ENCODE assay signal across 6 cellular contexts in the genomic region with DNA sequence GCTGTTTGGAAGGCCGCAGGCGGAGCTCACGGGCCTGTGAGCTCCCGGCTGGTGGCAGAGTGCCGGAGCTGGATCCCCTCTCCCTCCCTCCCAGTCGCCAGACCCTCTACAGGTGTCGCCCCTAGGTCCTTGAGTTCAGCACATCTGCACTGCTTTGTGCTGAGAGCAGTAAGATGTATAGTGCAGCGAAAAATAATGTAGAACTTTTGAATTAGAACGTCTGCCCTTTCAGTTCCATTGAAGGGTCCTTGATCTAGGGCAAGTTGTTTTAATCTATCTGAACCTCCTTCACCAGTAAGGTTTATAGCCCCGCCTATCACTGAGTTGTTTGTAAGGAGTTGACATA. TPM values are rescaled to one million over a fixed set of nuclear protein-coding genes. Genes with fewer than 3 reads are reported as not detected.
A peak's percentile ranks its signal among the peaks of the same experiment; 100 is the strongest.
DNase-seq lines count a peak whose midpoint lies in the region; TF ChIP-seq lines count a peak whose summit lies in the region.

No MANE protein-coding gene starts in this region.

- H3K9ac ChIP-seq in HUES64 (ENCODE audit: low read depth, low read length) = peak overlapping the region; percentile 98

- peak; percentile 37 for DNase-seq in DMS 273 (lab: John Stamatoyannopoulos, UW; ENCODE audit: unreplicated experiment)
- DNase-seq in DMS 273 treated with DMSO at 0.1 percent for 48 hours (lab: John Stamatoyannopoulos, UW) = no peak
- no peak for DNase-seq in epithelial cell of esophagus (ENCODE audit: low read depth)
- DNase-seq in NCI-H2227 treated with DMSO at 0.1 percent for 48 hours (lab: John Stamatoyannopoulos, UW) = no peak

- peak overlapping the region; percentile 82 for H3K4me3 ChIP-seq in HUES64 (ENCODE audit: low read length)
- peak overlapping the region; percentile 91 for H3K4me3 ChIP-seq in epithelial cell of esophagus (ENCODE audit: low read length)
- peak overlapping the region; percentile 53 to 98 (median 86) for H3K4me3 ChIP-seq in skin epidermis

- peaks cover 47% of the 10 kb centered on the region for H3K36me3 ChIP-seq in HUES64 (ENCODE audit: insufficient read depth, low read length)

- H3K27me3 ChIP-seq in HUES64 (ENCODE audit: insufficient read depth, low read length) = no peaks in the 10 kb centered on the region

- H3K4me1 ChIP-seq in HUES64 (ENCODE audit: insufficient read depth, low read length) = 0 out of 2 replicates have a peak, but pooled peaks cover 11% of the 10 kb centered on the region

- 2% methylated on average over 10 of the region's 10 CpGs for WGBS in HUES64

- H3K27ac ChIP-seq in HUES64 (ENCODE audit: low read depth, low read length) (peak overlapping the region; percentile 99; the same call in 1 of the 2 replicates), skin epidermis (peak overlapping the region; percentile 56 to 92 (median 85))

- TF ChIP-seq CTCF in epithelial cell of esophagus (IDR thresholded peaks at IDR 0.05; ENCODE audit: insufficient read depth, low read depth, low read length, missing control alignments) = no peak

- no peaks in the 10 kb centered on the region for H3K9me3 ChIP-seq in HUES64 (ENCODE audit: insufficient read depth, low read depth, low read length)

RNA-seq across cellular contexts. Expression of gene ANKRD49, which starts 0.4 kb away (rescaled TPM):
- 9.2 TPM for polyA plus RNA-seq in HUES64 (2013, experiment 1 of 2)
- polyA plus RNA-seq in HUES64 (2013, experiment 2 of 2) = 13.5 TPM

RNA-seq across cellular contexts. Expression of gene MRE11, which starts 0.5 kb away (rescaled TPM):
- polyA plus RNA-seq in HUES64 (2013, experiment 1 of 2) = 20.3 TPM
- 21.8 TPM for polyA plus RNA-seq in HUES64 (2013, experiment 2 of 2)

RNA-seq across cellular contexts. Expression of gene C11orf97, which starts 18.1 kb away (rescaled TPM):
- polyA plus RNA-seq in HUES64 (2013, experiment 1 of 2) = not detected
- polyA plus RNA-seq in HUES64 (2013, experiment 2 of 2) = not detected

RNA-seq across cellular contexts. Expression of gene FUT4, which starts 49.5 kb away (rescaled TPM):
- 2.1 TPM for polyA plus RNA-seq in HUES64 (2013, experiment 1 of 2)
- polyA plus RNA-seq in HUES64 (2013, experiment 2 of 2) = 2.2 TPM
